In genomic region chr5:172959824-172960799, GRCh38 we compare ENCODE assay signal across 8 cellular contexts. TPM values are rescaled to one million over a fixed set of nuclear protein-coding genes. Genes with fewer than 3 reads are reported as not detected.
A peak's percentile ranks its signal among the peaks of the same experiment; 100 is the strongest.
DNase-seq lines count a peak whose midpoint lies in the region; ATAC-seq and TF ChIP-seq lines count a peak whose summit lies in the region.

No MANE protein-coding gene starts in this region.

- intact Hi-C loops in MCF 10A (cut with micrococcal nuclease) = loop anchor here (1.0 to 10.0 kb wide), 3 partner anchors 39 to 495 kb away; no protein-coding TSS in a partner anchor

- H3K27ac Mint-ChIP-seq in MCF 10A (ENCODE audit: low read depth, unreplicated experiment) = peak overlapping the region; percentile 98

- BruUV-seq in MCF 10A (replicated peaks; lab: Mats Ljungman, UMichigan) = TSS peak; percentile 39

- H3K4me1 ChIP-seq in mesodermal cell (ENCODE audit: control insufficient read depth, insufficient read depth, low read length, poor library complexity, severe bottlenecking) = peaks cover 22% of the 10 kb centered on the region

- H3K4me3 ChIP-seq in mesodermal cell (ENCODE audit: extremely low read depth, insufficient read depth, low read length, poor library complexity, severe bottlenecking) = peak overlapping the region; percentile 99

- POLR2A ChIA-PET in MCF 10A (lab: Yijun Ruan, JAX) = interaction anchor here (0.5 to 4.4 kb wide), 29 partner anchors 8 to 1003 kb away, joined by 3 to 49 read pairs (median 4); partner anchors contain the start of genes ATP6V0E1, DUSP1 and STC2

- peaks cover 42% of the 10 kb centered on the region for H3K4me1 Mint-ChIP-seq in MCF 10A (ENCODE audit: insufficient read depth, unreplicated experiment)

- H3K36me3 Mint-ChIP-seq in MCF 10A (ENCODE audit: insufficient read depth, unreplicated experiment) = peaks cover 26% of the 10 kb centered on the region

- TF ChIP-seq CTCF in MCF 10A (IDR thresholded peaks at IDR 0.05; ENCODE audit: unreplicated experiment) = no peak

- H3K9me3 Mint-ChIP-seq in MCF 10A (ENCODE audit: unreplicated experiment) = no peaks in the 10 kb centered on the region

- 19 to 21% methylated on average over 19 to 21 of the region's 28 CpGs for WGBS in mesodermal cell (ENCODE audit: insufficient coverage in 2 of 2), 2 experiments

- no peaks in the 10 kb centered on the region for H3K9me3 ChIP-seq in mesodermal cell (ENCODE audit: control insufficient read depth, low read length)

- peak overlapping the region; percentile 67 for H3K27ac ChIP-seq in mesodermal cell (ENCODE audit: low read depth, low read length, severe bottlenecking)

- peak overlapping the region; percentile 94 for H3K4me3 Mint-ChIP-seq in MCF 10A (ENCODE audit: unreplicated experiment)

- H3K27me3 Mint-ChIP-seq in MCF 10A (ENCODE audit: insufficient read depth, unreplicated experiment) = no peaks in the 10 kb centered on the region

- H3K36me3 ChIP-seq in mesodermal cell (ENCODE audit: control insufficient read depth, insufficient read depth, low read length) = peaks cover 35% of the 10 kb centered on the region

- CTCF ChIA-PET in MCF 10A (lab: Yijun Ruan, JAX) = interaction anchor here (0.5 to 5.1 kb wide), 32 partner anchors 8 to 659 kb away, joined by 3 to 42 read pairs (median 4); partner anchors contain the start of genes ATP6V0E1 and STC2

- ATAC-seq in HG03108 (IDR thresholded peaks at IDR 0.05; ENCODE audit: unreplicated experiment) = no peak

- DNase-seq in stimulated activated CD4-positive, alpha-beta T cell treated with anti-CD3 and anti-CD28 coated beads, Interleukin-15, amount 100 ng/mL, for 24 hours = peak; percentile 12
- DNase-seq in stimulated activated CD4-positive, alpha-beta T cell treated with anti-CD3 and anti-CD28 coated beads, Interleukin-4, amount 100 ng/mL, for 4 hours = no peak
- DNase-seq in MCF 10A (ENCODE audit: unreplicated experiment) (no peak), mesenteric fat pad (ENCODE audit: low spot score) (no peak), C1 segment of cervical spinal cord (lab: John Stamatoyannopoulos, UW) (no peak), DMS153 (lab: John Stamatoyannopoulos, UW) (no peak)

RNA-seq across cellular contexts. Expression of gene RPL26L1, which starts 0.9 kb away (rescaled TPM):
- total RNA-seq in MCF 10A (2022) (103 and 119 TPM in 2 replicates), mesenteric fat pad (28.2 TPM)
- 88.8 TPM for polyA plus RNA-seq in mesodermal cell (2013, experiment 1 of 2)
- polyA plus RNA-seq in mesodermal cell (2013, experiment 2 of 2) = 99.2 TPM

RNA-seq across cellular contexts. Expression of gene ATP6V0E1, which starts 23.5 kb away (rescaled TPM):
- total RNA-seq in MCF 10A (2022) (171 and 243 TPM in 2 replicates), mesenteric fat pad (319 TPM)
- polyA plus RNA-seq in mesodermal cell (2013, experiment 1 of 2) = 154 TPM
- polyA plus RNA-seq in mesodermal cell (2013, experiment 2 of 2) = 125 TPM
